Comparison of ENCODE assay signal across 8 cellular contexts in genomic region chrX:34300871-34301270, GRCh38.
DNase-seq lines count a peak whose midpoint lies in the region; ATAC-seq and TF ChIP-seq lines count a peak whose summit lies in the region.

No MANE protein-coding gene starts in this region.

- 3% methylated on average over 1 of the region's 1 CpG for WGBS in suprapubic skin

- in situ Hi-C loops in brain microvascular endothelial cell (cut with HindIII; ENCODE audit: low pct_ligation_motif_present, low sequenced_read_pairs), result no loop called here

- TF ChIP-seq POLR2A in suprapubic skin (IDR thresholded peaks at IDR 0.05), result no peak

- H3K36me3 ChIP-seq in brain microvascular endothelial cell (replicated peaks), result no peaks in the 10 kb centered on the region
- no peaks in the 10 kb centered on the region for H3K36me3 ChIP-seq in lower lobe of right lung
- no peaks in the 10 kb centered on the region for H3K36me3 ChIP-seq in suprapubic skin

- TF ChIP-seq CTCF in GM12872 (IDR thresholded peaks at IDR 0.05; ENCODE audit: insufficient read depth, low read depth, low read length) (peak; percentile 39; the same call in 1 of the 3 replicates), brain microvascular endothelial cell (IDR thresholded peaks at IDR 0.05; ENCODE audit: low read depth, low read length, missing control alignments) (peak; percentile 68), lower lobe of right lung (IDR thresholded peaks at IDR 0.05) (peak; percentile 46), suprapubic skin (IDR thresholded peaks at IDR 0.05) (peak in 1 of 2 donors; percentile 14)

- H3K4me3 ChIP-seq in brain microvascular endothelial cell (ENCODE audit: low read depth, low read length), result no peak overlapping the region
- H3K4me3 ChIP-seq in lower lobe of right lung, result no peak overlapping the region
- H3K4me3 ChIP-seq in suprapubic skin, result no peak overlapping the region

- no peak for ATAC-seq in lower lobe of right lung
- no peak for ATAC-seq in HG02623 (IDR thresholded peaks at IDR 0.05; ENCODE audit: unreplicated experiment)

- H3K27ac ChIP-seq in brain microvascular endothelial cell, result no peak overlapping the region
- no peak overlapping the region for H3K27ac ChIP-seq in lower lobe of right lung
- H3K27ac ChIP-seq in suprapubic skin, result no peak overlapping the region

- intact Hi-C loops in lower lobe of right lung (cut with DNase I), result no loop called here

- peak; percentile 6 for DNase-seq in AG20443 (ENCODE audit: low spot score)
- DNase-seq in NCI-H1417 treated with DMSO at 0.1 percent for 48 hours (lab: John Stamatoyannopoulos, UW), result peak; percentile 39
- DNase-seq in brain microvascular endothelial cell, result peak; percentile 53
- DNase-seq in lower lobe of right lung, result no peak
- DNase-seq in suprapubic skin (ENCODE audit: low spot score in 2 of 2), result no peak
- DNase-seq in activated CD8-positive, alpha-beta memory T cell treated with anti-CD3 and anti-CD28 coated beads, Interleukin-2, amount 50 U/mL, for 48 hours, result no peak

- H3K27me3 ChIP-seq in brain microvascular endothelial cell (replicated peaks), result no peaks in the 10 kb centered on the region
- H3K27me3 ChIP-seq in lower lobe of right lung (ENCODE audit: low read depth), result no peaks in the 10 kb centered on the region
- H3K27me3 ChIP-seq in suprapubic skin, result no peaks in the 10 kb centered on the region

- TF ChIP-seq EP300 in suprapubic skin (IDR thresholded peaks at IDR 0.05), result no peak

- H3K4me1 ChIP-seq in lower lobe of right lung (no peaks in the 10 kb centered on the region), suprapubic skin (no peaks in the 10 kb centered on the region)

- no peaks in the 10 kb centered on the region for H3K9me3 ChIP-seq in lower lobe of right lung
- H3K9me3 ChIP-seq in suprapubic skin, result no peaks in the 10 kb centered on the region

Comparison
In these comparisons a context has a peak if more than half of its experiments do, and no peak if none do; other contexts are left out.
1. DNase-seq: peak in AG20443 (single experiment), NCI-H1417 treated with DMSO at 0.1 percent for 48 hours (single experiment) and brain microvascular endothelial cell (single experiment); none in lower lobe of right lung (single experiment), suprapubic skin (0 of 2) and activated CD8-positive, alpha-beta memory T cell treated with anti-CD3 and anti-CD28 coated beads, Interleukin-2, amount 50 U/mL, for 48 hours (single experiment).